Comparison of ENCODE assay signal across 17 cellular contexts in the genomic region with DNA sequence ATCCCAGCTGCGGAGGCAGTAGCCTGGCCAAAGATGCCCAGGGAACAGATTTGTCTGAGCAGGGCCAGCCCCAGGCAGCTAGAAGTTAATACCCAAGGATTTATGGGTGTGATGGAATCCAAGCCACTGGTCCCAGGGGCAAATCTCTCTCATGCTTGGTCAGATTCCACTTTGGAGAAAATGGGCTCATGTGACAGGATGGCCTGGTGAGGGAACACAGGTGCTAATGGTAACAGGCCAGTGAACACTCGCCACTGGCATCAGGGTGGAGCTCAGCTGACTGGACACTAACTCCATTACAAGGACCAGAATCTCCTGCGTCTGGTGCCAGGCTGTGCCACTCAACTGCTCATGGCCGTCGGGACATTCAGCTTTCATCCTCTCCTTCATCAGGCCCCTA. TPM values are rescaled to one million over a fixed set of nuclear protein-coding genes. Genes with fewer than 3 reads are reported as not detected.
DNase-seq lines count a peak whose midpoint lies in the region; ATAC-seq and TF ChIP-seq lines count a peak whose summit lies in the region.
"Had no signal": no experiment of that assay in that cellular context is flagged by ENCODE, and none has a peak within 500 bp of the region (broad histone marks: within the 10 kb centered on the region; RNA-seq: fewer than 3 reads in every experiment).

No MANE protein-coding gene starts in this region.

- no peaks in the 10 kb centered on the region for H3K27me3 Mint-ChIP-seq in activated naive CD8-positive, alpha-beta T cell
- no peaks in the 10 kb centered on the region for H3K27me3 Mint-ChIP-seq in activated naive CD8-positive, alpha-beta T cell treated with anti-CD3 and anti-CD28 coated beads, Interleukin-2, amount 50 U/mL, for 24 hours

- no peak overlapping the region for H3K4me3 Mint-ChIP-seq in activated naive CD8-positive, alpha-beta T cell
- no peak overlapping the region for H3K4me3 Mint-ChIP-seq in activated naive CD8-positive, alpha-beta T cell treated with anti-CD3 and anti-CD28 coated beads, Interleukin-2, amount 50 U/mL, for 24 hours
- H3K4me3 Mint-ChIP-seq: GM23338 had no signal

- H3K4me1 ChIP-seq in mucosa of descending colon (ENCODE audit: low read depth) (no peaks in the 10 kb centered on the region), skeletal muscle tissue (ENCODE audit: control insufficient read depth in 3 of 3, insufficient read depth in 3 of 3, low read length in 3 of 3) (peaks cover 0 to 9% (median 5%) of the 10 kb centered on the region in 3 donors), colonic mucosa (no peaks in the 10 kb centered on the region)

- peak overlapping the region; percentile 28 for H3K27ac ChIP-seq in skeletal muscle tissue (ENCODE audit: low read depth, low read length)
- H3K27ac ChIP-seq in colonic mucosa, result no peak overlapping the region
- H3K27ac ChIP-seq: BLaER1, HL-60 had no signal

- DNase-seq in activated naive CD8-positive, alpha-beta T cell treated with anti-CD3 and anti-CD28 coated beads, Interleukin-2, amount 50 U/mL, for 24 hours, result no peak
- DNase-seq in LHCN-M2 (ENCODE audit: low read depth), result peak; percentile 19
- DNase-seq in mucosa of descending colon, result no peak
- DNase-seq in DMS153 treated with DMSO at 0.1 percent for 48 hours (lab: John Stamatoyannopoulos, UW; ENCODE audit: unreplicated experiment), result no peak
- DNase-seq in colonic mucosa, result no peak
- DNase-seq in NCI-H2171 treated with DMSO at 0.1 percent for 48 hours (lab: John Stamatoyannopoulos, UW), result no peak
- DNase-seq: GDM1; MV-4-11; NCI-H1417; NCI-H1930; NCI-H446; NK-92 treated with Interleukin-12 subunit alpha and Interleukin-12 subunit beta, amount 100 ng/mL, for 24 hours had no signal

- H3K4me3 ChIP-seq in mucosa of descending colon, result no peak overlapping the region
- H3K4me3 ChIP-seq in skeletal muscle tissue (ENCODE audit: low read length in 3 of 3), result no peak overlapping the region
- no peak overlapping the region for H3K4me3 ChIP-seq in colonic mucosa
- H3K4me3 ChIP-seq: BLaER1, GM23338 had no signal

- H3K9me3 ChIP-seq in mucosa of descending colon (peaks cover 3% of the 10 kb centered on the region), skeletal muscle tissue (ENCODE audit: control insufficient read depth in 3 of 3, low read length in 3 of 3) (no peaks in the 10 kb centered on the region), colonic mucosa (no peaks in the 10 kb centered on the region)

- H3K9me3 Mint-ChIP-seq in activated naive CD8-positive, alpha-beta T cell (ENCODE audit: low read depth), result peaks cover 5% of the 10 kb centered on the region
- peaks cover 7% of the 10 kb centered on the region for H3K9me3 Mint-ChIP-seq in activated naive CD8-positive, alpha-beta T cell treated with anti-CD3 and anti-CD28 coated beads, Interleukin-2, amount 50 U/mL, for 24 hours

- H3K36me3 ChIP-seq in mucosa of descending colon (ENCODE audit: low read depth) (no peaks in the 10 kb centered on the region), skeletal muscle tissue (ENCODE audit: control insufficient read depth in 3 of 3, insufficient read depth in 3 of 3, low read length in 3 of 3) (peaks cover 21 to 57% (median 43%) of the 10 kb centered on the region in 3 donors), colonic mucosa (peaks cover 38% of the 10 kb centered on the region)

- peaks cover 29% of the 10 kb centered on the region for H3K36me3 Mint-ChIP-seq in activated naive CD8-positive, alpha-beta T cell
- peaks cover 60% of the 10 kb centered on the region for H3K36me3 Mint-ChIP-seq in activated naive CD8-positive, alpha-beta T cell treated with anti-CD3 and anti-CD28 coated beads, Interleukin-2, amount 50 U/mL, for 24 hours (ENCODE audit: low read depth)

- ATAC-seq in activated naive CD8-positive, alpha-beta T cell treated with anti-CD3 and anti-CD28 coated beads, Interleukin-2, amount 50 U/mL, for 24 hours, result no peak
- ATAC-seq in mucosa of descending colon, result peak; percentile 16
- ATAC-seq: GM23338 had no signal

- TF ChIP-seq CTCF in mucosa of descending colon (IDR thresholded peaks at IDR 0.05) (no peak), colonic mucosa (IDR thresholded peaks at IDR 0.05) (no peak)

- H3K9ac ChIP-seq in skeletal muscle tissue (ENCODE audit: low read depth in 1 of 3, low read length in 3 of 3), result no peak overlapping the region
- H3K9ac ChIP-seq in colonic mucosa (ENCODE audit: low read depth in 2 of 2, low read length in 2 of 2), result no peak overlapping the region
- H3K9ac ChIP-seq: BLaER1 had no signal

- H3K27me3 ChIP-seq in skeletal muscle tissue (ENCODE audit: control insufficient read depth in 3 of 3, insufficient read depth in 3 of 3, low read length in 3 of 3), result no peaks in the 10 kb centered on the region
- no peaks in the 10 kb centered on the region for H3K27me3 ChIP-seq in colonic mucosa
- H3K27me3 ChIP-seq: BLaER1 had no signal

- peak overlapping the region; percentile 46 for H3K27ac Mint-ChIP-seq in activated naive CD8-positive, alpha-beta T cell
- no peak overlapping the region for H3K27ac Mint-ChIP-seq in activated naive CD8-positive, alpha-beta T cell treated with anti-CD3 and anti-CD28 coated beads, Interleukin-2, amount 50 U/mL, for 24 hours
- H3K27ac Mint-ChIP-seq: GM23338 had no signal

- intact Hi-C loops in mucosa of descending colon (cut with DNase I, micrococcal nuclease) (no loop called here), colonic mucosa (cut with DNase I) (no loop called here)

- H3K4me1 Mint-ChIP-seq in activated naive CD8-positive, alpha-beta T cell (ENCODE audit: low read depth), result peaks cover 48% of the 10 kb centered on the region
- peaks cover 29% of the 10 kb centered on the region for H3K4me1 Mint-ChIP-seq in activated naive CD8-positive, alpha-beta T cell treated with anti-CD3 and anti-CD28 coated beads, Interleukin-2, amount 50 U/mL, for 24 hours

RNA-seq across cellular contexts. Expression of a gene that starts 12.0 kb away (rescaled TPM):
- total RNA-seq in LHCN-M2 (2014; rRNA removed), result 10.5 and 14.5 TPM in 2 replicates
- polyA plus RNA-seq in LHCN-M2 (2012), result 4.0 TPM
- total RNA-seq in mucosa of descending colon, result 10 to 100 TPM; 52.9 to 84.2 (median 80.2) TPM
- total RNA-seq in skeletal muscle tissue, result 56.9 TPM
- total RNA-seq in colonic mucosa, result 10 to 100 TPM; 43.7 to 49.8 TPM

RNA-seq across cellular contexts. Expression of a gene that starts 33.6 kb away (rescaled TPM):
- total RNA-seq in LHCN-M2 (2014; rRNA removed) (0.29 TPM in 1 of 2 replicates, not detected in the other), mucosa of descending colon (100 to 1,000 TPM in 1 of 3 donors, 10 to 100 TPM in 2; 66.5 to 117 (median 90.4) TPM), skeletal muscle tissue (31.8 TPM), colonic mucosa (10 to 100 TPM; 67.6 to 85.5 TPM)
- polyA plus RNA-seq in LHCN-M2 (2012), result 0.27 TPM

Comparison
In these comparisons a context has a peak if more than half of its experiments do, and no peak if none do; other contexts are left out.
1. RNA of a gene that starts 33.6 kb away (total RNA-seq): 66.5 to 117 TPM in mucosa of descending colon, 67.6 to 85.5 TPM in colonic mucosa and 31.8 TPM in skeletal muscle tissue (single experiment); 0.29 TPM in LHCN-M2; every median in the first group is over 10 times any median in the second.